16 cellular contexts compared by ENCODE assay signal in genomic region chr16:57508084-57508425, GRCh38. TPM values are rescaled to one million over a fixed set of nuclear protein-coding genes. Genes with fewer than 3 reads are reported as not detected.
DNase-seq lines count a peak whose midpoint lies in the region; ATAC-seq and TF ChIP-seq lines count a peak whose summit lies in the region.
"Had no signal": no experiment of that assay in that cellular context is flagged by ENCODE, and none has a peak within 500 bp of the region (broad histone marks: within the 10 kb centered on the region; RNA-seq: fewer than 3 reads in every experiment).

No MANE protein-coding gene starts in this region.

- TF ChIP-seq CTCF in BE2C (IDR thresholded peaks at IDR 0.05; ENCODE audit: low read depth, low read length) (no peak), hepatocyte (IDR thresholded peaks at IDR 0.05; ENCODE audit: poor library complexity) (no peak), neural progenitor cell (IDR thresholded peaks at IDR 0.05) (no peak)

- peaks cover 5% of the 10 kb centered on the region for H3F3A ChIP-seq in neural progenitor cell (ENCODE audit: low read depth)

- H3K27me3 Mint-ChIP-seq in neural progenitor cell (ENCODE audit: insufficient read depth, low read depth) (peaks cover 13% of the 10 kb centered on the region), T-cell (no peaks in the 10 kb centered on the region)

- no peak overlapping the region for H2AFZ ChIP-seq in hepatocyte
- H2AFZ ChIP-seq in neural progenitor cell (replicated peaks) = peak overlapping the region; percentile 91

- H3K4me3 ChIP-seq in BE2C (ENCODE audit: low read depth, low read length) (no peak overlapping the region), NT2/D1 (ENCODE audit: insufficient read length, low read depth) (no peak overlapping the region), hepatocyte (no peak overlapping the region), neural progenitor cell (no peak overlapping the region)
- H3K4me3 ChIP-seq: HAP-1, SJCRH30 had no signal

- H3K4me3 Mint-ChIP-seq in neural progenitor cell (no peak overlapping the region), T-cell (no peak overlapping the region)
- H3K4me3 Mint-ChIP-seq: CD14-positive monocyte had no signal

- ATAC-seq in T-cell (replicated peaks in 1 of 4) = no peak

- H3K36me3 Mint-ChIP-seq in neural progenitor cell (peaks cover 2% of the 10 kb centered on the region), T-cell (peaks cover 10% of the 10 kb centered on the region)
- H3K36me3 Mint-ChIP-seq: CD14-positive monocyte had no signal

- H3K36me3 ChIP-seq in BE2C (no peaks in the 10 kb centered on the region), NT2/D1 (ENCODE audit: insufficient read depth, insufficient read length, low read length) (peaks cover 9% of the 10 kb centered on the region), hepatocyte (replicated peaks; ENCODE audit: insufficient read depth, low read depth) (no peaks in the 10 kb centered on the region), neural progenitor cell (no peaks in the 10 kb centered on the region)
- H3K36me3 ChIP-seq: HAP-1, SJCRH30 had no signal

- CTCF ChIA-PET in T-cell (lab: Charles Lee) = no interaction called here

- H3K9me2 ChIP-seq in hepatocyte (replicated peaks; ENCODE audit: insufficient read depth) = no peaks in the 10 kb centered on the region

- DNase-seq in BE2C (peak; percentile 79), NT2/D1 (ENCODE audit: low read depth, low spot score) (no peak), hepatocyte (ENCODE audit: low spot score) (peak; percentile 5), neural progenitor cell (ENCODE audit: low spot score) (no peak), NCI-H69 (lab: John Stamatoyannopoulos, UW) (no peak), COLO668 (lab: John Stamatoyannopoulos, UW; ENCODE audit: unreplicated experiment) (no peak), T-cell (no peak)
- DNase-seq in activated CD4-positive, alpha-beta T cell treated with anti-CD3 and anti-CD28 coated beads, Interleukin-2, amount 50 U/mL, for 48 hours = no peak
- DNase-seq: NCI-H2107; NCI-H226; NK-92 treated with Interleukin-12 subunit alpha and Interleukin-12 subunit beta, amount 100 ng/mL, for 24 hours had no signal

- H3K9me3 Mint-ChIP-seq in neural progenitor cell = no peaks in the 10 kb centered on the region
- no peaks in the 10 kb centered on the region for H3K9me3 Mint-ChIP-seq in T-cell
- H3K9me3 Mint-ChIP-seq: CD14-positive monocyte, IgD-negative memory B cell had no signal

- H4K20me1 ChIP-seq in hepatocyte (ENCODE audit: insufficient read depth, poor library complexity, severe bottlenecking) (no peaks in the 10 kb centered on the region), neural progenitor cell (ENCODE audit: low read depth) (no peaks in the 10 kb centered on the region)

- H3K27ac ChIP-seq in hepatocyte (no peak overlapping the region), neural progenitor cell (no peak overlapping the region)
- H3K27ac ChIP-seq: SJCRH30 had no signal

- H3K27ac Mint-ChIP-seq in neural progenitor cell (no peak overlapping the region), T-cell (no peak overlapping the region)
- H3K27ac Mint-ChIP-seq: CD14-positive monocyte, IgD-negative memory B cell had no signal

- H3K27me3 ChIP-seq in BE2C (no peaks in the 10 kb centered on the region), NT2/D1 (ENCODE audit: insufficient read depth, insufficient read length) (no peaks in the 10 kb centered on the region), hepatocyte (no peaks in the 10 kb centered on the region), neural progenitor cell (no peaks in the 10 kb centered on the region)

- POLR2A ChIA-PET in T-cell (lab: Charles Lee) = no interaction called here

- H3K4me1 Mint-ChIP-seq in neural progenitor cell = peaks cover 36% of the 10 kb centered on the region
- no peaks in the 10 kb centered on the region for H3K4me1 Mint-ChIP-seq in T-cell
- H3K4me1 Mint-ChIP-seq: CD14-positive monocyte had no signal

- H3K4me1 ChIP-seq in BE2C (peaks cover 75% of the 10 kb centered on the region), NT2/D1 (ENCODE audit: insufficient read depth, insufficient read length) (peaks cover 30% of the 10 kb centered on the region), hepatocyte (ENCODE audit: insufficient read depth) (peaks cover 28% of the 10 kb centered on the region), neural progenitor cell (peaks cover 11% of the 10 kb centered on the region)
- H3K4me1 ChIP-seq: SJCRH30 had no signal

- H3K9me3 ChIP-seq in BE2C (no peaks in the 10 kb centered on the region), NT2/D1 (ENCODE audit: insufficient read depth, low read length) (no peaks in the 10 kb centered on the region), hepatocyte (ENCODE audit: low read depth) (no peaks in the 10 kb centered on the region), neural progenitor cell (ENCODE audit: low read depth) (no peaks in the 10 kb centered on the region)
- H3K9me3 ChIP-seq: HAP-1, SJCRH30 had no signal

- no peak overlapping the region for H3K4me2 ChIP-seq in hepatocyte
- H3K4me2 ChIP-seq in neural progenitor cell = no peak overlapping the region

- H3K9ac ChIP-seq in NT2/D1 (ENCODE audit: insufficient read length, low read depth) = peak overlapping the region; percentile 46
- no peak overlapping the region for H3K9ac ChIP-seq in neural progenitor cell

- no peaks in the 10 kb centered on the region for H3K79me2 ChIP-seq in hepatocyte
- H3K79me2 ChIP-seq in neural progenitor cell (ENCODE audit: low read depth) = no peaks in the 10 kb centered on the region

- 78% methylated on average over 3 of the region's 3 CpGs for WGBS in hepatocyte (ENCODE audit: low lambda C conversion rate, missing lambda C conversion rate)

RNA-seq across cellular contexts. Expression of gene DOK4, which starts 21.8 kb away (rescaled TPM):
- 342 TPM for polyA plus RNA-seq in BE2C (2012; ENCODE audit: insufficient read depth, insufficient read length, low read depth)
- 112 and 122 TPM in 2 replicates for total RNA-seq in hepatocyte
- 96.3 and 106 TPM in 2 replicates for polyA plus RNA-seq in hepatocyte
- total RNA-seq in neural progenitor cell (ENCODE audit: low replicate concordance) = 10.5 and 27.4 TPM in 2 replicates
- 1 to 10 TPM; 2.2 to 4.1 (median 3.1) TPM for total RNA-seq in T-cell

RNA-seq across cellular contexts. Expression of gene CCDC102A, which starts 28.3 kb away (rescaled TPM):
- 12.8 TPM for polyA plus RNA-seq in BE2C (2012; ENCODE audit: insufficient read depth, insufficient read length, low read depth)
- total RNA-seq in hepatocyte = 10.5 and 11.4 TPM in 2 replicates
- polyA plus RNA-seq in hepatocyte = 13.1 and 17.2 TPM in 2 replicates
- 3.9 and 12.8 TPM in 2 replicates for total RNA-seq in neural progenitor cell (ENCODE audit: low replicate concordance)
- 10 to 100 TPM in 1 of 5 donors, 1 to 10 TPM in 4; 6.1 to 11.2 (median 6.6) TPM for total RNA-seq in T-cell
- polyA plus RNA-seq: CD14-positive monocyte had no signal

RNA-seq across cellular contexts. Expression of gene ADGRG5, which starts 34.4 kb away (rescaled TPM):
- polyA plus RNA-seq in BE2C (2012; ENCODE audit: insufficient read depth, insufficient read length, low read depth) = 0.09 TPM
- 1.1 and 2.2 TPM in 2 replicates for total RNA-seq in hepatocyte
- polyA plus RNA-seq in hepatocyte = 1.9 and 2.9 TPM in 2 replicates
- 2.2 and 3.1 TPM in 2 replicates for total RNA-seq in neural progenitor cell (ENCODE audit: low replicate concordance)
- 10 to 100 TPM in 1 of 5 donors, 1 to 10 TPM in 4; 1.5 to 10.2 (median 5.9) TPM for total RNA-seq in T-cell
- total RNA-seq: LHCN-M2, SJCRH30 had no signal

RNA-seq across cellular contexts. Expression of gene POLR2C, which starts 45.6 kb away (rescaled TPM):
- polyA plus RNA-seq in BE2C (2012; ENCODE audit: insufficient read depth, insufficient read length, low read depth) = 481 TPM
- total RNA-seq in hepatocyte (92.5 and 101 TPM in 2 replicates), neural progenitor cell (ENCODE audit: low replicate concordance) (58.4 and 97.4 TPM in 2 replicates), T-cell (10 to 100 TPM; 63.8 to 93.9 (median 69.0) TPM)
- 49.0 and 56.6 TPM in 2 replicates for polyA plus RNA-seq in hepatocyte

Comparison
In these comparisons a context has a peak if more than half of its experiments do, and no peak if none do; other contexts are left out.
1. DNase-seq: peak in BE2C (single experiment) and hepatocyte (single experiment); none in NT2/D1 (single experiment), neural progenitor cell (single experiment), NCI-H69 (single experiment), COLO668 (single experiment), T-cell (0 of 34) and activated CD4-positive, alpha-beta T cell treated with anti-CD3 and anti-CD28 coated beads, Interleukin-2, amount 50 U/mL, for 48 hours (0 of 2).